24 cellular contexts compared by ENCODE assay signal in genomic region chr10:109940553-109940952, GRCh38.
"Had no signal": no experiment of that assay in that cellular context is flagged by ENCODE, and none has a peak within 500 bp of the region (broad histone marks: within the 10 kb centered on the region; RNA-seq: fewer than 3 reads in every experiment).

No MANE protein-coding gene starts in this region.

- H3K9me3 Mint-ChIP-seq: mesothelial cell of epicardium; naive B cell; natural killer cell treated with Interleukin-12 subunit alpha and Interleukin-12 subunit beta and Interleukin-15 and Interleukin-18, amount 100 ng/mL, for 72 hours; stimulated activated naive B cell treated with anti-CD40 and anti-IgM and Interleukin-4, amounts not matched to agents 10 μg/mL and 1 μg/mL and 100 μg/mL, for 72 hours had no signal

- H3K4me3 ChIP-seq: left ventricle myocardium inferior, lung, ovary, right atrium auricular region, right lobe of liver, skin epidermis, stomach, testis, thyroid gland, transverse colon, upper lobe of left lung, vagina had no signal

- H3K27ac Mint-ChIP-seq: natural killer cell treated with Interleukin-12 subunit alpha and Interleukin-12 subunit beta and Interleukin-15 and Interleukin-18, amount 100 ng/mL, for 72 hours; progenitor cell of endocrine pancreas; stimulated activated naive B cell treated with anti-CD40 and anti-IgM and Interleukin-4, amounts not matched to agents 10 μg/mL and 1 μg/mL and 100 μg/mL, for 72 hours had no signal

- H3K27ac ChIP-seq: left ventricle myocardium inferior, ovary, right atrium auricular region, right lobe of liver, stomach, testis, thyroid gland, transverse colon, upper lobe of left lung, vagina had no signal

- H3K36me3 Mint-ChIP-seq: mesothelial cell of epicardium; naive B cell; natural killer cell treated with Interleukin-12 subunit alpha and Interleukin-12 subunit beta and Interleukin-15 and Interleukin-18, amount 100 ng/mL, for 72 hours; stimulated activated naive B cell treated with anti-CD40 and anti-IgM and Interleukin-4, amounts not matched to agents 10 μg/mL and 1 μg/mL and 100 μg/mL, for 72 hours had no signal

- H3K4me3 Mint-ChIP-seq: mesothelial cell of epicardium; naive B cell; natural killer cell treated with Interleukin-12 subunit alpha and Interleukin-12 subunit beta and Interleukin-15 and Interleukin-18, amount 100 ng/mL, for 72 hours; stimulated activated naive B cell treated with anti-CD40 and anti-IgM and Interleukin-4, amounts not matched to agents 10 μg/mL and 1 μg/mL and 100 μg/mL, for 72 hours had no signal

- H3K27me3 Mint-ChIP-seq: naive B cell had no signal

- H3K9me3 ChIP-seq: left ventricle myocardium inferior, ovary, right atrium auricular region, right lobe of liver, stomach, testis, thyroid gland, transverse colon, upper lobe of left lung, vagina had no signal

- H3K4me1 ChIP-seq: right lobe of liver, stomach, vagina had no signal

- DNase-seq: islet precursor cell; left ventricle myocardium inferior; mesendoderm; naive B cell; ovary; right lobe of liver; stimulated activated CD4-positive, alpha-beta T cell treated with anti-CD3 and anti-CD28 coated beads, Interleukin-12 subunit alpha, Interleukin-12 subunit beta, amount 100 ng/mL, for 4 hours; stimulated activated CD4-positive, alpha-beta T cell treated with anti-CD3 and anti-CD28 coated beads, Interleukin-15, amount 100 ng/mL, for 24 hours; stimulated activated CD4-positive, alpha-beta T cell treated with anti-CD3 and anti-CD28 coated beads, Interleukin-2, amount 100 ng/mL, for 24 hours; stimulated activated CD4-positive, alpha-beta T cell treated with anti-CD3 and anti-CD28 coated beads, Interleukin-4, amount 100 ng/mL, for 1 hour; stimulated activated naive B cell treated with anti-CD40 and anti-IgM and Interleukin-4, amounts not matched to agents 10 μg/mL and 1 μg/mL and 100 μg/mL, for 72 hours; stimulated activated naive CD8-positive, alpha-beta T cell treated with anti-CD3 and anti-CD28 coated beads, Interleukin-15, Interleukin-2, amounts not matched to agents 100 U/mL and 50 U/mL, for 24 hours; stomach; testis; thyroid gland; transverse colon; upper lobe of left lung had no signal

- H3K27me3 ChIP-seq: ovary, right atrium auricular region, right lobe of liver, stomach, testis, thyroid gland, transverse colon, upper lobe of left lung, vagina had no signal

- H3K36me3 ChIP-seq: left ventricle myocardium inferior, ovary, right atrium auricular region, right lobe of liver, stomach, thyroid gland, transverse colon, upper lobe of left lung, vagina had no signal
